Comparison of ENCODE assay signal across 9 cellular contexts in the genomic region with DNA sequence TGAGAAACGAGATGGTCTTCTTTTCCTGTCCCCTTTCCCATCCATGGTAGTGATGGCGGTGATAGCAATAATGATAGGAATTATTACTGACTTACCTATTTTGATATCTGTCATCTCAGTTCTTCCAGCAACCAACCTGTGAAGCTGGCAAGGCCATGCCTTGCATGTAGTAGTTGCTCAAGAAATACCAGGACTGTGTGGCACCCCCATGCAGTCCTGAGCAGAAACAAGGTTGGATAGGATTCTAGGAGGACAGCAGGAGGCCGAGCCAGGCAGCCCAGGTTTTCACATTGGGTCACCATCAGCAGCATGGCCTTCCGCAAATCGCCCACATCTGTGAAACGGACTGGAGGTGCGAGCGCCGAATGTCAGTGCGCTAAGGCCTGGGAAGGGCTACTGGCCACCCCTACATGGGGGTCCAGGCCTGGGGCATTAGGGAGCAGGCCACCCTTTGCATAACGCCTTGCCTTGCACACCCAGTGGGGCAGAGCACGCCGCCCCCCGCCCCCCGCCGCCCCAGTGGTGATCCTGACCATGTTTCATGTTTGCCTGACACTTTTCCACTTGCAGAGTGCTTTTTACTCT. TPM values are rescaled to one million over a fixed set of nuclear protein-coding genes. Genes with fewer than 3 reads are reported as not detected.
DNase-seq lines count a peak whose midpoint lies in the region; ATAC-seq and TF ChIP-seq lines count a peak whose summit lies in the region.
"Had no signal": no experiment of that assay in that cellular context is flagged by ENCODE, and none has a peak within 500 bp of the region (broad histone marks: within the 10 kb centered on the region; RNA-seq: fewer than 3 reads in every experiment).

No MANE protein-coding gene starts in this region.

- H3K27me3 ChIP-seq in CD8-positive, alpha-beta T cell (ENCODE audit: insufficient read depth, low read length), result no peaks in the 10 kb centered on the region
- no peaks in the 10 kb centered on the region for H3K27me3 ChIP-seq in esophagus (ENCODE audit: control insufficient read depth in 1 of 2, insufficient read depth in 2 of 2, low read length in 2 of 2)
- H3K27me3 ChIP-seq in parathyroid adenoma (ENCODE audit: control insufficient read depth, insufficient read depth, low read length), result no peaks in the 10 kb centered on the region
- H3K27me3 ChIP-seq in SJCRH30, result no peaks in the 10 kb centered on the region

- H3K27ac ChIP-seq in CD8-positive, alpha-beta T cell (ENCODE audit: low read depth, low read length), result peak overlapping the region; percentile 58
- peak overlapping the region; percentile 96 for H3K27ac ChIP-seq in RWPE1
- peak overlapping the region; percentile 88 to 91 for H3K27ac ChIP-seq in esophagus (ENCODE audit: low read depth in 2 of 2, low read length in 1 of 2)
- no peak overlapping the region for H3K27ac ChIP-seq in parathyroid adenoma
- H3K27ac ChIP-seq in SJCRH30, result no peak overlapping the region

- peaks cover 65% of the 10 kb centered on the region for H3K4me1 ChIP-seq in CD8-positive, alpha-beta T cell (ENCODE audit: insufficient read depth, low read length)
- H3K4me1 ChIP-seq in esophagus (ENCODE audit: control insufficient read depth in 2 of 2, insufficient read depth in 2 of 2, low read length in 1 of 2) (peaks cover 31 to 63% of the 10 kb centered on the region in 2 donors), parathyroid adenoma (no peaks in the 10 kb centered on the region), SJCRH30 (no peaks in the 10 kb centered on the region)

- peak overlapping the region; percentile 94 for H3K4me3 Mint-ChIP-seq in CD8-positive, alpha-beta T cell

- H3K4me2 ChIP-seq in parathyroid adenoma (ENCODE audit: low read length), result peak overlapping the region; percentile 31

- H3K36me3 Mint-ChIP-seq in CD8-positive, alpha-beta T cell, result peaks cover 47% of the 10 kb centered on the region

- CTCF ChIA-PET in CD8-positive, alpha-beta T cell (lab: Charles Lee), result interaction anchor here (0.7 to 7.5 kb wide), 13 partner anchors 9 to 123 kb away, joined by 3 to 77 read pairs (median 5); partner anchors contain the start of genes ANKRD13D and RAD9A
- CTCF ChIA-PET in RWPE1 (lab: Yijun Ruan, JAX), result no interaction called here

- H2AFZ ChIP-seq in parathyroid adenoma, result no peak overlapping the region

- peak overlapping the region; percentile 85 for H3K4me3 ChIP-seq in CD8-positive, alpha-beta T cell (ENCODE audit: low read depth, low read length)
- peak overlapping the region in 1 of 2 donors; percentile 61 for H3K4me3 ChIP-seq in esophagus (ENCODE audit: low read depth in 1 of 2, low read length in 2 of 2)
- H3K4me3 ChIP-seq in parathyroid adenoma (ENCODE audit: low read depth, low read length), result no peak overlapping the region
- H3K4me3 ChIP-seq in SJCRH30, result no peak overlapping the region

- H3K9ac ChIP-seq in parathyroid adenoma, result no peak overlapping the region

- no peaks in the 10 kb centered on the region for H3K9me3 ChIP-seq in CD8-positive, alpha-beta T cell (ENCODE audit: low read length)
- no peaks in the 10 kb centered on the region for H3K9me3 ChIP-seq in esophagus (ENCODE audit: control insufficient read depth in 2 of 2, insufficient read depth in 1 of 2, low read depth in 1 of 2, low read length in 1 of 2)
- no peaks in the 10 kb centered on the region for H3K9me3 ChIP-seq in parathyroid adenoma (ENCODE audit: control insufficient read depth, low read length)
- H3K9me3 ChIP-seq in SJCRH30 (replicated peaks), result no peaks in the 10 kb centered on the region

- WGBS in esophagus, 2 donors, result 65 to 74% methylated on average over 15 to 16 of the region's 16 CpGs

- no peak for ATAC-seq in CD8-positive, alpha-beta T cell
- no peak for ATAC-seq in HG03521 (IDR thresholded peaks at IDR 0.05; ENCODE audit: unreplicated experiment)
- ATAC-seq: left lobe of liver had no signal

- no peak for TF ChIP-seq CTCF in CD8-positive, alpha-beta T cell (IDR thresholded peaks at IDR 0.05)
- TF ChIP-seq CTCF in RWPE1 (conservative IDR thresholded peaks at IDR 0.05; ENCODE audit: low read depth) (no peak), parathyroid adenoma (IDR thresholded peaks at IDR 0.05) (no peak)

- H3K27ac Mint-ChIP-seq in CD8-positive, alpha-beta T cell, result peak overlapping the region; percentile 95

- intact Hi-C loops in CD8-positive, alpha-beta T cell (cut with DNase I, micrococcal nuclease), result loop anchor here (1.0 to 5.0 kb wide), 3 partner anchors 9 to 104 kb away; partner anchors contain the start of gene CLCF1 (in 1 of the 2)

- no peaks in the 10 kb centered on the region for H3K27me3 Mint-ChIP-seq in CD8-positive, alpha-beta T cell (ENCODE audit: low read depth)

- H3K9me3 Mint-ChIP-seq in CD8-positive, alpha-beta T cell, result no peaks in the 10 kb centered on the region

- H3K4me1 Mint-ChIP-seq in CD8-positive, alpha-beta T cell (ENCODE audit: low read depth), result peaks cover 76% of the 10 kb centered on the region

- peaks cover 20% of the 10 kb centered on the region for H3K36me3 ChIP-seq in CD8-positive, alpha-beta T cell (ENCODE audit: insufficient read depth, low read length)
- H3K36me3 ChIP-seq in esophagus (ENCODE audit: control insufficient read depth in 2 of 2, insufficient read depth in 2 of 2, low read length in 1 of 2) (peaks cover 0 to 37% of the 10 kb centered on the region in 2 donors), parathyroid adenoma (ENCODE audit: control insufficient read depth, insufficient read depth, low read length) (no peaks in the 10 kb centered on the region), SJCRH30 (peaks cover 7% of the 10 kb centered on the region)

- POLR2A ChIA-PET in CD8-positive, alpha-beta T cell (lab: Charles Lee), result interaction anchor here (0.8 to 15.2 kb wide), 6 partner anchors 15 to 1771 kb away, joined by 3 to 426 read pairs (median 6); partner anchors contain the start of genes ANKRD13D and SSH3
- POLR2A ChIA-PET in RWPE1 (lab: Yijun Ruan, JAX; ENCODE audit: low non-redundant PET), result no interaction called here

- H3K79me2 ChIP-seq in parathyroid adenoma, result peaks cover 21% of the 10 kb centered on the region

- DNase-seq in CD8-positive, alpha-beta T cell, result peak in 1 of 7 experiments; percentile 15
- DNase-seq in RWPE1 (ENCODE audit: low spot score) (no peak), NOMO-1 treated with dmso at 0.1 percent for 144 hours (lab: John Stamatoyannopoulos, UW; ENCODE audit: unreplicated experiment) (no peak), SJCRH30 (no peak)
- no peak for DNase-seq in stimulated activated CD4-positive, alpha-beta T cell treated with anti-CD3 and anti-CD28 coated beads, Interleukin-1b, Interleukin-23, amount 100 ng/mL, for 48 hours

RNA-seq across cellular contexts. Expression of gene GRK2, which starts 2.5 kb away (rescaled TPM):
- 100 to 1,000 TPM; 356 to 371 TPM for total RNA-seq in CD8-positive, alpha-beta T cell
- polyA plus RNA-seq in esophagus, result 10 to 100 TPM; 62.4 to 74.2 TPM
- 45.2 and 49.7 TPM in 2 replicates for total RNA-seq in SJCRH30 (2014; rRNA removed; shearing (Covaris generic))

RNA-seq across cellular contexts. Expression of gene ANKRD13D, which starts 20.3 kb away (rescaled TPM):
- 100 to 1,000 TPM; 152 TPM for total RNA-seq in CD8-positive, alpha-beta T cell
- 10 to 100 TPM; 36.8 to 87.3 TPM for polyA plus RNA-seq in esophagus
- 15.3 and 19.9 TPM in 2 replicates for total RNA-seq in SJCRH30 (2014; rRNA removed; shearing (Covaris generic))

RNA-seq across cellular contexts. Expression of gene SSH3, which starts 34.6 kb away (rescaled TPM):
- 1 to 10 TPM; 5.9 to 9.9 TPM for total RNA-seq in CD8-positive, alpha-beta T cell
- polyA plus RNA-seq in esophagus, result 10 to 100 TPM; 38.6 to 55.6 TPM
- total RNA-seq in SJCRH30 (2014; rRNA removed; shearing (Covaris generic)), result 2.5 TPM in 2 replicates

Comparison
In these comparisons a context has a peak if more than half of its experiments do, and no peak if none do; other contexts are left out.
1. H3K27ac ChIP-seq: peak in CD8-positive, alpha-beta T cell (single experiment), RWPE1 (single experiment) and esophagus (2 of 2); none in parathyroid adenoma (single experiment) and SJCRH30 (single experiment).